In genomic region chr17:81947189-81947588, GRCh38 we compare ENCODE assay signal across 15 cellular contexts. TPM values are rescaled to one million over a fixed set of nuclear protein-coding genes. Genes with fewer than 3 reads are reported as not detected.
DNase-seq lines count a peak whose midpoint lies in the region; ATAC-seq and TF ChIP-seq lines count a peak whose summit lies in the region.
"Had no signal": no experiment of that assay in that cellular context is flagged by ENCODE, and none has a peak within 500 bp of the region (broad histone marks: within the 10 kb centered on the region; RNA-seq: fewer than 3 reads in every experiment).

MYADML2 (minus strand) TSS chr17:81947233; CDS start chr17:81941741, 5,492 bp downstream.

- H3K27ac ChIP-seq in neural progenitor cell (no peak within 1 kb of the TSS), skeletal muscle tissue (ENCODE audit: low read depth, low read length) (peak within 1 kb of the TSS; percentile 36), ascending aorta (no peak within 1 kb of the TSS)
- H3K27ac ChIP-seq in effector memory CD4-positive, alpha-beta T cell (ENCODE audit: insufficient read depth, low read length, poor library complexity, severe bottlenecking): no peak within 1 kb of the TSS
- H3K27ac ChIP-seq: BLaER1 treated with 17β-estradiol and CSF1 and Interleukin-3, amounts not matched to agents 10 nM and 100 nM had no signal

- H3K4me3 Mint-ChIP-seq in activated naive CD4-positive, alpha-beta T cell treated with anti-CD3 and anti-CD28 coated beads, Interleukin-2, amount 50 U/mL, for 24 hours: no peak within 1 kb of the TSS
- H3K4me3 Mint-ChIP-seq in activated naive CD4-positive, alpha-beta T cell treated with anti-CD3 and anti-CD28 coated beads for 36 hours: no peak within 1 kb of the TSS
- no peak within 1 kb of the TSS for H3K4me3 Mint-ChIP-seq in WTC11
- H3K4me3 Mint-ChIP-seq in neural progenitor cell: peak within 1 kb of the TSS; percentile 27
- H3K4me3 Mint-ChIP-seq: CD4-positive, CD25-positive, alpha-beta regulatory T cell had no signal

- H4K20me1 ChIP-seq in neural progenitor cell (ENCODE audit: low read depth): no peaks in the 10 kb centered on the region
- H4K20me1 ChIP-seq: BLaER1 treated with 17β-estradiol and CSF1 and Interleukin-3, amounts not matched to agents 10 nM and 100 nM had no signal

- no peaks in the 10 kb centered on the region for H3K36me3 Mint-ChIP-seq in activated naive CD4-positive, alpha-beta T cell treated with anti-CD3 and anti-CD28 coated beads, Interleukin-2, amount 50 U/mL, for 24 hours
- no peaks in the 10 kb centered on the region for H3K36me3 Mint-ChIP-seq in activated naive CD4-positive, alpha-beta T cell treated with anti-CD3 and anti-CD28 coated beads for 36 hours (ENCODE audit: low read depth)
- no peaks in the 10 kb centered on the region for H3K36me3 Mint-ChIP-seq in WTC11
- no peaks in the 10 kb centered on the region for H3K36me3 Mint-ChIP-seq in neural progenitor cell
- H3K36me3 Mint-ChIP-seq: CD4-positive, CD25-positive, alpha-beta regulatory T cell had no signal

- H3K27me3 Mint-ChIP-seq in activated naive CD4-positive, alpha-beta T cell treated with anti-CD3 and anti-CD28 coated beads, Interleukin-2, amount 50 U/mL, for 24 hours: no peaks in the 10 kb centered on the region
- H3K27me3 Mint-ChIP-seq in activated naive CD4-positive, alpha-beta T cell treated with anti-CD3 and anti-CD28 coated beads for 36 hours (ENCODE audit: low read depth): no peaks in the 10 kb centered on the region
- H3K27me3 Mint-ChIP-seq in WTC11 (ENCODE audit: low read depth) (peaks cover 14% of the 10 kb centered on the region), neural progenitor cell (ENCODE audit: insufficient read depth, low read depth) (peaks cover 3% of the 10 kb centered on the region)

- peak within 1 kb of the TSS; percentile 27 for H3K27ac Mint-ChIP-seq in activated naive CD4-positive, alpha-beta T cell treated with anti-CD3 and anti-CD28 coated beads, Interleukin-2, amount 50 U/mL, for 24 hours
- H3K27ac Mint-ChIP-seq in activated naive CD4-positive, alpha-beta T cell treated with anti-CD3 and anti-CD28 coated beads for 36 hours: no peak within 1 kb of the TSS
- H3K27ac Mint-ChIP-seq in WTC11: peak within 1 kb of the TSS; percentile 15; the same call in 1 of the 2 replicates
- no peak within 1 kb of the TSS for H3K27ac Mint-ChIP-seq in neural progenitor cell
- H3K27ac Mint-ChIP-seq: CD4-positive, CD25-positive, alpha-beta regulatory T cell had no signal

- DNase-seq in activated naive CD4-positive, alpha-beta T cell treated with anti-CD3 and anti-CD28 coated beads for 36 hours: no peak
- DNase-seq in WTC11 (ENCODE audit: low spot score): no peak
- DNase-seq in neural progenitor cell (ENCODE audit: low spot score): no peak
- DNase-seq in effector memory CD4-positive, alpha-beta T cell: no peak
- no peak for DNase-seq in ascending aorta (ENCODE audit: low spot score in 2 of 2)
- no peak for DNase-seq in SHP77 (lab: John Stamatoyannopoulos, UW)
- DNase-seq: ACHN; CD4-positive, CD25-positive, alpha-beta regulatory T cell; DMS53; GF-D8 had no signal

- ATAC-seq in WTC11: no peak
- ATAC-seq: HCT116 had no signal

- intact Hi-C loops in activated naive CD4-positive, alpha-beta T cell treated with anti-CD3 and anti-CD28 coated beads for 36 hours (cut with micrococcal nuclease): no loop called here
- intact Hi-C loops in ascending aorta (cut with DNase I): no loop called here

- no peak for TF ChIP-seq CTCF in WTC11 (IDR thresholded peaks at IDR 0.05)
- no peak for TF ChIP-seq CTCF in neural progenitor cell (IDR thresholded peaks at IDR 0.05)
- TF ChIP-seq CTCF in ascending aorta (IDR thresholded peaks at IDR 0.05): no peak

- H3K4me1 Mint-ChIP-seq in activated naive CD4-positive, alpha-beta T cell treated with anti-CD3 and anti-CD28 coated beads, Interleukin-2, amount 50 U/mL, for 24 hours: no peaks in the 10 kb centered on the region
- peaks cover 4% of the 10 kb centered on the region for H3K4me1 Mint-ChIP-seq in activated naive CD4-positive, alpha-beta T cell treated with anti-CD3 and anti-CD28 coated beads for 36 hours (ENCODE audit: low read depth)
- peaks cover 4% of the 10 kb centered on the region; the same call in 1 of the 2 replicates for H3K4me1 Mint-ChIP-seq in WTC11
- peaks cover 6% of the 10 kb centered on the region for H3K4me1 Mint-ChIP-seq in neural progenitor cell

- no peaks in the 10 kb centered on the region for H3K36me3 ChIP-seq in neural progenitor cell
- H3K36me3 ChIP-seq in skeletal muscle tissue (ENCODE audit: control insufficient read depth in 3 of 3, insufficient read depth in 3 of 3, low read length in 3 of 3): peaks cover 2 to 5% (median 4%) of the 10 kb centered on the region in 3 donors
- H3K36me3 ChIP-seq in effector memory CD4-positive, alpha-beta T cell (ENCODE audit: control insufficient read depth, insufficient read depth, low read length): no peaks in the 10 kb centered on the region
- no peaks in the 10 kb centered on the region for H3K36me3 ChIP-seq in ascending aorta
- H3K36me3 ChIP-seq: BLaER1 treated with 17β-estradiol and CSF1 and Interleukin-3, amounts not matched to agents 10 nM and 100 nM had no signal

- no peaks in the 10 kb centered on the region for H3K79me2 ChIP-seq in neural progenitor cell (ENCODE audit: low read depth)

- H3K9me3 ChIP-seq in neural progenitor cell (ENCODE audit: low read depth): no peaks in the 10 kb centered on the region
- H3K9me3 ChIP-seq in skeletal muscle tissue (ENCODE audit: control insufficient read depth in 3 of 3, low read length in 3 of 3): no peaks in the 10 kb centered on the region
- no peaks in the 10 kb centered on the region for H3K9me3 ChIP-seq in effector memory CD4-positive, alpha-beta T cell (ENCODE audit: control insufficient read depth, low read length)
- no peaks in the 10 kb centered on the region for H3K9me3 ChIP-seq in ascending aorta
- H3K9me3 ChIP-seq: BLaER1 treated with 17β-estradiol and CSF1 and Interleukin-3, amounts not matched to agents 10 nM and 100 nM had no signal

- H3K27me3 ChIP-seq in neural progenitor cell (peaks cover 12% of the 10 kb centered on the region), skeletal muscle tissue (ENCODE audit: control insufficient read depth in 3 of 3, insufficient read depth in 3 of 3, low read length in 3 of 3) (peaks cover 0 to under 1% (median 0%) of the 10 kb centered on the region in 3 donors), ascending aorta (peaks cover 10% of the 10 kb centered on the region)
- H3K27me3 ChIP-seq in effector memory CD4-positive, alpha-beta T cell (replicated peaks; ENCODE audit: control insufficient read depth, insufficient read depth, low read length, poor library complexity, severe bottlenecking): peaks cover 2% of the 10 kb centered on the region

- peaks cover 14% of the 10 kb centered on the region for H3F3A ChIP-seq in neural progenitor cell (ENCODE audit: low read depth)

- no peak within 1 kb of the TSS for H3K4me3 ChIP-seq in neural progenitor cell
- H3K4me3 ChIP-seq in skeletal muscle tissue (ENCODE audit: low read length in 3 of 3): no peak within 1 kb of the TSS
- no peak within 1 kb of the TSS for H3K4me3 ChIP-seq in effector memory CD4-positive, alpha-beta T cell (ENCODE audit: insufficient read depth, low read depth, low read length, poor library complexity, severe bottlenecking)
- no peak within 1 kb of the TSS for H3K4me3 ChIP-seq in ascending aorta
- H3K4me3 ChIP-seq: BLaER1 treated with 17β-estradiol and CSF1 and Interleukin-3, amounts not matched to agents 10 nM and 100 nM had no signal

- H2AFZ ChIP-seq in neural progenitor cell (replicated peaks): no peak within 1 kb of the TSS

- no peak within 1 kb of the TSS for H3K4me2 ChIP-seq in neural progenitor cell

- POLR2A ChIA-PET in WTC11 (lab: Charles Lee): no interaction called here

- CTCF ChIA-PET in activated naive CD4-positive, alpha-beta T cell treated with anti-CD3 and anti-CD28 coated beads for 36 hours (lab: Charles Lee): no interaction called here
- CTCF ChIA-PET in WTC11 (lab: Charles Lee): no interaction called here

- H3K9ac ChIP-seq in neural progenitor cell: no peak within 1 kb of the TSS
- peak within 1 kb of the TSS in 1 of 3 donors; percentile 33 for H3K9ac ChIP-seq in skeletal muscle tissue (ENCODE audit: low read depth in 1 of 3, low read length in 3 of 3)

- no peaks in the 10 kb centered on the region for H3K9me3 Mint-ChIP-seq in activated naive CD4-positive, alpha-beta T cell treated with anti-CD3 and anti-CD28 coated beads, Interleukin-2, amount 50 U/mL, for 24 hours
- H3K9me3 Mint-ChIP-seq in activated naive CD4-positive, alpha-beta T cell treated with anti-CD3 and anti-CD28 coated beads for 36 hours: no peaks in the 10 kb centered on the region
- H3K9me3 Mint-ChIP-seq in WTC11 (no peaks in the 10 kb centered on the region), neural progenitor cell (no peaks in the 10 kb centered on the region)
- H3K9me3 Mint-ChIP-seq: CD4-positive, CD25-positive, alpha-beta regulatory T cell had no signal

- H3K4me1 ChIP-seq in neural progenitor cell: peaks cover 12% of the 10 kb centered on the region
- peaks cover 5 to 15% (median 14%) of the 10 kb centered on the region in 3 donors for H3K4me1 ChIP-seq in skeletal muscle tissue (ENCODE audit: control insufficient read depth in 3 of 3, insufficient read depth in 3 of 3, low read length in 3 of 3)
- no peaks in the 10 kb centered on the region for H3K4me1 ChIP-seq in effector memory CD4-positive, alpha-beta T cell (ENCODE audit: control insufficient read depth, insufficient read depth, low read length, poor library complexity, severe bottlenecking)
- H3K4me1 ChIP-seq in ascending aorta: no peaks in the 10 kb centered on the region

RNA-seq across cellular contexts. Expression of gene MYADML2, which starts in this region (rescaled TPM):
- total RNA-seq in activated naive CD4-positive, alpha-beta T cell treated with anti-CD3 and anti-CD28 coated beads for 36 hours: not detected
- total RNA-seq in WTC11 (2021): 0.44 to 0.62 TPM (median 0.46 TPM) in 3 replicates
- total RNA-seq in neural progenitor cell (ENCODE audit: low replicate concordance): 0.11 TPM in 1 of 2 replicates, not detected in the other
- total RNA-seq in skeletal muscle tissue: 16.7 TPM
- not detected for total RNA-seq in ascending aorta
- total RNA-seq: A172; CD4-positive, CD25-positive, alpha-beta regulatory T cell had no signal

Comparison
In these comparisons a context has a peak if more than half of its experiments do, and no peak if none do; other contexts are left out.
1. RNA of gene MYADML2 (total RNA-seq): 16.7 TPM in skeletal muscle tissue (single experiment); 0.44 to 0.62 TPM in WTC11, 0.11 TPM in neural progenitor cell, not detected in activated naive CD4-positive, alpha-beta T cell treated with anti-CD3 and anti-CD28 coated beads for 36 hours and not detected in ascending aorta (single experiment); every median in the first group is over 10 times any median in the second.
2. H3K27ac Mint-ChIP-seq: peak in activated naive CD4-positive, alpha-beta T cell treated with anti-CD3 and anti-CD28 coated beads, Interleukin-2, amount 50 U/mL, for 24 hours (single experiment) and WTC11 (single experiment); none in activated naive CD4-positive, alpha-beta T cell treated with anti-CD3 and anti-CD28 coated beads for 36 hours (single experiment) and neural progenitor cell (single experiment).